Comparison of ENCODE assay signal across 30 cellular contexts in genomic region chr6:130754786-130755367, GRCh38.
"Had no signal": no experiment of that assay in that cellular context is flagged by ENCODE, and none has a peak within 500 bp of the region (broad histone marks: within the 10 kb centered on the region; RNA-seq: fewer than 3 reads in every experiment).

No MANE protein-coding gene starts in this region.

- ATAC-seq: effector memory CD8-positive, alpha-beta T cell; mucosa of descending colon; natural killer cell treated with Interleukin-12 subunit alpha and Interleukin-12 subunit beta and Interleukin-15 and Interleukin-18, amount 100 ng/mL, for 72 hours; pancreas; right lobe of liver; stimulated activated naive CD8-positive, alpha-beta T cell treated with anti-CD3 and anti-CD28 coated beads, Interleukin-15, Interleukin-2, amounts not matched to agents 100 U/mL and 50 U/mL, for 24 hours had no signal

- H3K4me1 ChIP-seq: pancreas, right lobe of liver, testis, tibial artery had no signal

- H3K9me3 Mint-ChIP-seq: effector memory CD8-positive, alpha-beta T cell; natural killer cell treated with Interleukin-12 subunit alpha and Interleukin-12 subunit beta and Interleukin-15 and Interleukin-18, amount 100 ng/mL, for 72 hours had no signal

- H3K36me3 Mint-ChIP-seq: naive B cell, type B pancreatic cell had no signal

- H3K27me3 Mint-ChIP-seq: effector memory CD8-positive, alpha-beta T cell; naive B cell; type B pancreatic cell had no signal

- H3K4me1 Mint-ChIP-seq: mesothelial cell of epicardium, neural crest cell had no signal

- H3K27ac Mint-ChIP-seq: effector memory CD8-positive, alpha-beta T cell; immature natural killer cell; mesothelial cell of epicardium; natural killer cell treated with Interleukin-12 subunit alpha and Interleukin-12 subunit beta and Interleukin-15 and Interleukin-18, amount 100 ng/mL, for 72 hours; type B pancreatic cell had no signal

- H3K27me3 ChIP-seq: neutrophil, pancreas, right lobe of liver, testis, tibial artery had no signal

- H3K27ac ChIP-seq: neutrophil, pancreas, right lobe of liver, testis, tibial artery had no signal

- DNase-seq: cortex of kidney; effector memory CD8-positive, alpha-beta T cell; erythroblast; hypothalamus; immature natural killer cell; islet precursor cell; kidney glomerular epithelial cell; mesenchymal stem cell; mucosa of descending colon; naive B cell; pancreas; retina; right lobe of liver; stimulated activated CD4-positive, alpha-beta T cell treated with anti-CD3 and anti-CD28 coated beads, Interleukin-12 subunit alpha, Interleukin-12 subunit beta, amount 100 ng/mL, for 4 hours; stimulated activated CD4-positive, alpha-beta T cell treated with anti-CD3 and anti-CD28 coated beads, Interleukin-1b, Interleukin-23, amount 100 ng/mL, for 48 hours; stimulated activated CD4-positive, alpha-beta T cell treated with anti-CD3 and anti-CD28 coated beads, Interleukin-4, amount 100 ng/mL, for 1 hour; stimulated activated CD8-positive, alpha-beta memory T cell treated with anti-CD3 and anti-CD28 coated beads, Interleukin-4, amount 100 ng/mL, for 48 hours; stimulated activated naive CD8-positive, alpha-beta T cell treated with anti-CD3 and anti-CD28 coated beads, Interleukin-15, Interleukin-2, amounts not matched to agents 100 U/mL and 50 U/mL, for 24 hours; substantia nigra; testis; tibial artery had no signal

- FAIRE-seq: endometrium, frontal cortex, pancreas, urothelium cell line had no signal

- H3K36me3 ChIP-seq: neutrophil, pancreas, right lobe of liver, tibial artery had no signal

- H3K9me3 ChIP-seq: mucosa of descending colon, neutrophil, pancreas, right lobe of liver, testis had no signal

- H3K4me3 ChIP-seq: mucosa of descending colon, pancreas, right lobe of liver, smooth muscle cell, testis, tibial artery had no signal

- H3K4me3 Mint-ChIP-seq: effector memory CD8-positive, alpha-beta T cell; immature natural killer cell; mesothelial cell of epicardium; natural killer cell treated with Interleukin-12 subunit alpha and Interleukin-12 subunit beta and Interleukin-15 and Interleukin-18, amount 100 ng/mL, for 72 hours; neural crest cell; type B pancreatic cell had no signal
